ENCODE assay signal across 17 cellular contexts in genomic region chr10:16184911-16185310, GRCh38.
"Had no signal": no experiment of that assay in that cellular context is flagged by ENCODE, and none has a peak within 500 bp of the region (broad histone marks: within the 10 kb centered on the region; RNA-seq: fewer than 3 reads in every experiment).

No MANE protein-coding gene starts in this region.

- H3K27me3 Mint-ChIP-seq: dendritic cell treated with granulocyte-macrophage colony-stimulating factor and Interleukin-4, amounts not matched to agents 40 ng/mL and 50 ng/mL, for 4 days had no signal

- H3K36me3 Mint-ChIP-seq: naive thymus-derived CD8-positive, alpha-beta T cell had no signal

- H3K9me3 ChIP-seq: neutrophil, tibial artery, upper lobe of left lung had no signal

- H3K4me1 Mint-ChIP-seq: naive thymus-derived CD8-positive, alpha-beta T cell had no signal

- DNase-seq: effector memory CD8-positive, alpha-beta T cell; erythroblast; foreskin melanocyte; head of caudate nucleus; kidney; left colon; naive thymus-derived CD8-positive, alpha-beta T cell; posterior cingulate gyrus; right cardiac atrium; stimulated activated CD4-positive, alpha-beta T cell treated with anti-CD3 and anti-CD28 coated beads, Interleukin-2, amount 100 ng/mL, for 48 hours; stimulated activated naive CD4-positive, alpha-beta T cell treated with Interleukin-2 at 50 U/mL for 16 hours; tibial artery; upper lobe of left lung had no signal

- H3K27ac Mint-ChIP-seq: dendritic cell treated with granulocyte-macrophage colony-stimulating factor and Interleukin-4, amounts not matched to agents 40 ng/mL and 50 ng/mL, for 4 days; effector memory CD8-positive, alpha-beta T cell; naive thymus-derived CD8-positive, alpha-beta T cell had no signal

- H3K4me3 Mint-ChIP-seq: dendritic cell treated with granulocyte-macrophage colony-stimulating factor and Interleukin-4, amounts not matched to agents 40 ng/mL and 50 ng/mL, for 4 days; effector memory CD8-positive, alpha-beta T cell; naive thymus-derived CD8-positive, alpha-beta T cell had no signal

- H3K4me3 ChIP-seq: hepatocyte, smooth muscle cell, tibial artery, upper lobe of left lung had no signal

- H3K27ac ChIP-seq: hepatocyte, neutrophil, tibial artery, upper lobe of left lung had no signal

- H3K27me3 ChIP-seq: hepatocyte, neutrophil, tibial artery, upper lobe of left lung had no signal

- H3K4me1 ChIP-seq: tibial artery, upper lobe of left lung had no signal

- H3K9me3 Mint-ChIP-seq: effector memory CD8-positive, alpha-beta T cell had no signal

- H3K36me3 ChIP-seq: neutrophil, tibial artery, upper lobe of left lung had no signal

- ATAC-seq: effector memory CD8-positive, alpha-beta T cell; left colon; naive thymus-derived CD8-positive, alpha-beta T cell; right cardiac atrium had no signal
